4 cellular contexts compared by ENCODE assay signal in the genomic region with DNA sequence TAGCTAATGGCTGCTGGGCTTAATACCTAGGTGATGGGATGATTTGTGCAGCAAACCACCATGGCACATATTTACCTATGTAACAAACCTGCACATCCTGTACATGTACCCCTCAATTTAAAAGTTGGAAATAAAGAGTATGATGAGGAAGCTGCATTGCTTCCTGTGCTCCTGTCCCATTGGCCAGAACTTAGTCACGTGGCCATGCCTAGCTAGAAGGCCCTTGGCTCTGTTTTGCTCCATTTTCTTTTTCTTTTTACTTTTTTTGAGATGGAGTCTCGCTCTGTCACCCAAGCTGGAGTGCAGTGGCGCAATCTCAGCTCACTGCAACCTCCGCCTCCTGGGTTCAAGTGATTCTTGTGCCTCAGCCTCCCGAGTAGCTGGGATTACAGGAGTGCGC. TPM values are rescaled to one million over a fixed set of nuclear protein-coding genes. Genes with fewer than 3 reads are reported as not detected.
"Had no signal": no experiment of that assay in that cellular context is flagged by ENCODE, and none has a peak within 500 bp of the region (broad histone marks: within the 10 kb centered on the region; RNA-seq: fewer than 3 reads in every experiment).

No MANE protein-coding gene starts in this region.

RNA-seq across cellular contexts. Expression of gene PYY, which starts 7.6 kb away (rescaled TPM):
- total RNA-seq: LHCN-M2, M059J, MCF 10A, NCI-H460 had no signal

RNA-seq across cellular contexts. Expression of gene PPY, which starts 19.0 kb away (rescaled TPM):
- total RNA-seq: LHCN-M2, M059J, MCF 10A, NCI-H460 had no signal

RNA-seq across cellular contexts. Expression of gene MPP2, which starts 54.0 kb away (rescaled TPM):
- total RNA-seq: MCF 10A had no signal
